ENCODE assay signal across 8 cellular contexts in genomic region chr14:99415496-99416281, GRCh38.
DNase-seq lines count a peak whose midpoint lies in the region; ATAC-seq and TF ChIP-seq lines count a peak whose summit lies in the region.

No MANE protein-coding gene starts in this region.

- H3K9me3 Mint-ChIP-seq in Calu3 (ENCODE audit: low read depth, unreplicated experiment): no peaks in the 10 kb centered on the region
- no peaks in the 10 kb centered on the region for H3K9me3 Mint-ChIP-seq in effector memory CD8-positive, alpha-beta T cell

- DNase-seq in Calu3 (peak; percentile 54), NCI-H510A (lab: John Stamatoyannopoulos, UW) (peak; percentile 49), midbrain (lab: John Stamatoyannopoulos, UW) (peak; percentile 83)
- peak; percentile 40 for DNase-seq in activated CD4-positive, alpha-beta T cell treated with anti-CD3 and anti-CD28 coated beads for 1 hour
- DNase-seq in effector memory CD8-positive, alpha-beta T cell: peak; percentile 68 to 69 (median 69)
- DNase-seq in stimulated activated naive CD8-positive, alpha-beta T cell treated with anti-CD3 and anti-CD28 coated beads, Interleukin-15, Interleukin-2, amounts not matched to agents 100 U/mL and 50 U/mL, for 24 hours: peak; percentile 55

- H3K36me3 Mint-ChIP-seq in Calu3 (ENCODE audit: insufficient read depth, unreplicated experiment): peaks cover 8% of the 10 kb centered on the region
- peaks cover 21% of the 10 kb centered on the region for H3K36me3 Mint-ChIP-seq in effector memory CD8-positive, alpha-beta T cell (ENCODE audit: insufficient read depth)

- H3K4me1 Mint-ChIP-seq in Calu3 (ENCODE audit: low read depth, unreplicated experiment): peaks cover 10% of the 10 kb centered on the region
- peaks cover 4 to 8% of the 10 kb centered on the region in 2 donors for H3K4me1 Mint-ChIP-seq in effector memory CD8-positive, alpha-beta T cell (ENCODE audit: low read depth in 2 of 2)

- TF ChIP-seq CTCF in Calu3 (IDR thresholded peaks at IDR 0.05; ENCODE audit: unreplicated experiment): peak; percentile 34

- intact Hi-C loops in Calu3 (cut with micrococcal nuclease; ENCODE audit: unreplicated experiment): loop anchor here (1.0 kb wide), 2 partner anchors 26 to 143 kb away; partner anchors contain the start of gene BCL11B

- no peaks in the 10 kb centered on the region for H3K27me3 Mint-ChIP-seq in Calu3 (ENCODE audit: unreplicated experiment)
- H3K27me3 Mint-ChIP-seq in effector memory CD8-positive, alpha-beta T cell: no peaks in the 10 kb centered on the region

- BruUV-seq in Calu3 (replicated peaks; lab: Mats Ljungman, UMichigan): no TSS peak

- CTCF ChIA-PET in Calu3 (lab: Charles Lee): interaction anchor here (0.5 to 1.8 kb wide), 9 partner anchors 9 to 144 kb away, joined by 3 to 11 read pairs (median 4); partner anchors contain the start of gene BCL11B

- ATAC-seq in GM19452 (IDR thresholded peaks at IDR 0.05; ENCODE audit: unreplicated experiment) (peak; percentile 94), HG03520 (IDR thresholded peaks at IDR 0.05; ENCODE audit: unreplicated experiment) (peak; percentile 94)
- ATAC-seq in effector memory CD8-positive, alpha-beta T cell (replicated peaks): peak; percentile 100
- peak; percentile 86 for ATAC-seq in stimulated activated naive CD8-positive, alpha-beta T cell treated with anti-CD3 and anti-CD28 coated beads, Interleukin-15, Interleukin-2, amounts not matched to agents 100 U/mL and 50 U/mL, for 24 hours

- no peak overlapping the region for H3K27ac Mint-ChIP-seq in Calu3 (ENCODE audit: unreplicated experiment)
- no peak overlapping the region for H3K27ac Mint-ChIP-seq in effector memory CD8-positive, alpha-beta T cell

- H3K4me3 Mint-ChIP-seq in Calu3 (ENCODE audit: low read depth, unreplicated experiment): no peak overlapping the region
- no peak overlapping the region for H3K4me3 Mint-ChIP-seq in effector memory CD8-positive, alpha-beta T cell

Comparison
In these comparisons a context has a peak if more than half of its experiments do, and no peak if none do; other contexts are left out.
1. Peak in every context shown above with its lines: DNase-seq and ATAC-seq.